22 cellular contexts compared by ENCODE assay signal in the genomic region with DNA sequence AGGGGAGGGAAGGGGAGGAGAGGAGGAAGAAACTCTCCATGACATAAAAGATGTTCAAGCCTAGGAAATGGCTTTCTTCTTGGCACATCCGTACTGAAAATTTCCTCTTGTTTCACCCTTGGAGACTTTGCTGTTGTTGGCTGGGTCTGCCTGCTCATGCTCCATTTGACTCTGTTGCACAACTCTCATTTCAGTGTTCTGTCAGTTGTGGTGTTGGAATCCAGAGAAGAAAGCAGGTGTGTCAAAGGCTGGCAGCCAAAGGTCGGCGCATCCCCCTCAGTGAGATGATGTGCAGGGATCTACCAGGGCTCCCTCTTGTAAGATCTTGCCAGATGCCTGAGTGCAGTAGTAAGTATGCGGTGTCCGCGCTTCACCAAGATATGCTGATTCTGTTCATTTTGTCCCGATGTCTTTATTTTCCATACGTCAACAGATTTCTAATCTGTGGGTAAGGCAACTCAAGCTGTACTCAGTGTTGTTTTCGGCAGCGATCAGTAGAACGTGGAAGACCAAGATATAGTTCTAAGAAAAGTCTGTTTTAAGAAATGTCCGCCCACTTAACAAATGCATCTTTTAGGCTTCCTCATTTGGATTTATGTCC.
DNase-seq lines count a peak whose midpoint lies in the region; ATAC-seq and TF ChIP-seq lines count a peak whose summit lies in the region.
"Had no signal": no experiment of that assay in that cellular context is flagged by ENCODE, and none has a peak within 500 bp of the region (broad histone marks: within the 10 kb centered on the region; RNA-seq: fewer than 3 reads in every experiment).

No MANE protein-coding gene starts in this region.

- peaks cover 26 to 28% of the 10 kb centered on the region in 2 experiments for H3K9me3 Mint-ChIP-seq in H9

- H4K5ac ChIP-seq in H9 (ENCODE audit: insufficient read length, low read depth, low read length), result no peak overlapping the region

- no peak overlapping the region for H2BK120ac ChIP-seq in H9 (ENCODE audit: low read depth, low read length, poor library complexity, severe bottlenecking)

- no peak overlapping the region for H3K23ac ChIP-seq in H9 (ENCODE audit: insufficient read length, low read depth, low read length)

- no peak overlapping the region for H3K18ac ChIP-seq in H9 (ENCODE audit: insufficient read length, low read depth, low read length)

- no peak for TF ChIP-seq EP300 in gastroesophageal sphincter (IDR thresholded peaks at IDR 0.05)

- no peaks in the 10 kb centered on the region for H3K27me3 ChIP-seq in gastroesophageal sphincter
- no peaks in the 10 kb centered on the region for H3K27me3 ChIP-seq in aorta (ENCODE audit: control insufficient read depth in 1 of 2, insufficient read depth in 2 of 2, low read length in 1 of 2)
- no peaks in the 10 kb centered on the region for H3K27me3 ChIP-seq in H9 (ENCODE audit: insufficient read depth, low read length)
- H3K27me3 ChIP-seq: MG63 had no signal

- no peak overlapping the region for H3K4me2 ChIP-seq in H9 (ENCODE audit: insufficient read depth, insufficient read length, low read length)

- H3K4me1 Mint-ChIP-seq in H9, result no peaks in the 10 kb centered on the region
- H3K4me1 Mint-ChIP-seq: CD14-positive monocyte had no signal

- no peaks in the 10 kb centered on the region for H3K23me2 ChIP-seq in H9 (ENCODE audit: insufficient read length, low read depth, low read length, poor library complexity, severe bottlenecking)

- no peaks in the 10 kb centered on the region for H3K4me1 ChIP-seq in gastroesophageal sphincter
- H3K4me1 ChIP-seq in aorta (ENCODE audit: control insufficient read depth in 1 of 2, insufficient read depth in 2 of 2, low read length in 2 of 2), result no peaks in the 10 kb centered on the region
- H3K4me1 ChIP-seq in H9 (ENCODE audit: insufficient read depth, low read length), result no peaks in the 10 kb centered on the region

- no peak overlapping the region for H3K27ac ChIP-seq in gastroesophageal sphincter
- H3K27ac ChIP-seq in aorta (ENCODE audit: low read depth in 1 of 2, low read length in 2 of 2), result no peak overlapping the region
- no peak overlapping the region for H3K27ac ChIP-seq in H9 (ENCODE audit: insufficient read length, low read depth, low read length)
- H3K27ac ChIP-seq: 22Rv1 had no signal

- no peak overlapping the region for H3K56ac ChIP-seq in H9 (ENCODE audit: insufficient read length, low read depth, low read length)

- DNase-seq in Right ventricle myocardium inferior (ENCODE audit: missing footprints) (no peak), cardiac septum (ENCODE audit: low spot score) (no peak), left kidney (ENCODE audit: low read depth, low spot score) (peak; percentile 40), aorta (no peak), NCI-H1048 (lab: John Stamatoyannopoulos, UW) (no peak), NCI-H82 (lab: John Stamatoyannopoulos, UW) (no peak), H9 (no peak)
- DNase-seq: DMS79 treated with DMSO at 0.1 percent for 48 hours, H7, IMR-90, Karpas-422, MG63, NCI-H1092, NCI-H1436 treated with DMSO at 0.1 percent for 48 hours, NCI-H2029, NCI-H2171, NCI-H446, NCI-H526 treated with DMSO at 0.1 percent for 48 hours had no signal

- H3K36me3 ChIP-seq in gastroesophageal sphincter (peaks cover 0 to 4% of the 10 kb centered on the region in 2 donors), aorta (ENCODE audit: control insufficient read depth in 1 of 2, insufficient read depth in 2 of 2, low read length in 1 of 2) (peaks cover 2% of the 10 kb centered on the region in 2 donors)
- H3K36me3 ChIP-seq: MG63 had no signal

- WGBS in gastroesophageal sphincter (ENCODE audit: low coverage in 1 of 2), 2 donors, result 86 to 89% methylated on average over 12 of the region's 12 CpGs
- WGBS in aorta, 2 donors, result 86 to 87% methylated on average over 12 of the region's 12 CpGs
- no CpG with 5 or more reads among the region's 12 CpGs for WGBS in H9 (ENCODE audit: extremely low coverage, insufficient read length, low lambda C conversion rate)

- no peak for TF ChIP-seq CTCF in gastroesophageal sphincter (IDR thresholded peaks at IDR 0.05)
- TF ChIP-seq CTCF in H9 (conservative IDR thresholded peaks at IDR 0.05), result no peak

- H2BK20ac ChIP-seq in H9 (ENCODE audit: low read depth, low read length, poor library complexity, severe bottlenecking), result no peak overlapping the region

- H4K91ac ChIP-seq in H9 (ENCODE audit: insufficient read length, low read depth, low read length), result no peak overlapping the region

- H3K27ac Mint-ChIP-seq in H9, result no peak overlapping the region
- H3K27ac Mint-ChIP-seq: CD14-positive monocyte had no signal

- no peak overlapping the region for H4K8ac ChIP-seq in H9 (replicated peaks; ENCODE audit: insufficient read length, low read depth, low read length)

- no peak overlapping the region for H2AK5ac ChIP-seq in H9 (ENCODE audit: insufficient read length, low read length)

- no peak overlapping the region for H3T11ph ChIP-seq in H9 (ENCODE audit: low read length)

- H3K9ac ChIP-seq in H9 (ENCODE audit: extremely low read depth, insufficient read length, low read length), result no peak overlapping the region

- intact Hi-C loops in Right ventricle myocardium inferior (cut with DNase I), result no loop called here
- intact Hi-C loops in cardiac septum (cut with DNase I), result no loop called here
- intact Hi-C loops in aorta (cut with DNase I), result no loop called here

- H3K4me3 ChIP-seq in gastroesophageal sphincter (no peak overlapping the region), aorta (ENCODE audit: low read length in 2 of 2) (no peak overlapping the region)
- H3K4me3 ChIP-seq: MG63 had no signal

- no peak overlapping the region for H3K4me3 Mint-ChIP-seq in H9
- H3K4me3 Mint-ChIP-seq: CD14-positive monocyte had no signal

- H3K27me3 Mint-ChIP-seq in H9 (ENCODE audit: low read depth), result peaks cover 4% of the 10 kb centered on the region

- H3K9me3 ChIP-seq in gastroesophageal sphincter, result peaks cover 0 to 27% (median 0%) of the 10 kb centered on the region in 3 donors
- no peaks in the 10 kb centered on the region for H3K9me3 ChIP-seq in aorta (ENCODE audit: control insufficient read depth, low read length)
- H3K9me3 ChIP-seq in H9 (ENCODE audit: control insufficient read depth, low read depth, low read length), result no peaks in the 10 kb centered on the region

- no peak overlapping the region for H2BK15ac ChIP-seq in H9 (ENCODE audit: low read depth, low read length)

- H3K14ac ChIP-seq in H9 (ENCODE audit: insufficient read depth, low read length), result no peak overlapping the region

- no peak overlapping the region for H2AFZ ChIP-seq in H9 (ENCODE audit: low read length)

- H3K4ac ChIP-seq in H9 (ENCODE audit: low read depth, low read length), result no peak overlapping the region

- H2BK12ac ChIP-seq in H9 (ENCODE audit: insufficient read length, low read depth, low read length), result no peak overlapping the region

- H3K36me3 Mint-ChIP-seq in H9 (ENCODE audit: insufficient read depth in 1 of 3, low read depth in 3 of 3), result no peaks in the 10 kb centered on the region; a peak in 3 of 7 replicates
- H3K36me3 Mint-ChIP-seq: CD14-positive monocyte had no signal

- no peaks in the 10 kb centered on the region for H3K79me2 ChIP-seq in H9 (ENCODE audit: insufficient read depth, low read length)

- ATAC-seq in Right ventricle myocardium inferior, result peak; percentile 96
- ATAC-seq in gastroesophageal sphincter, result peak; percentile 36
- peak; percentile 52 for ATAC-seq in aorta (ENCODE audit: low FRiP score)
- ATAC-seq: Panc1 had no signal

- H3K79me1 ChIP-seq in H9 (ENCODE audit: insufficient read depth, low read depth, low read length, poor library complexity, severe bottlenecking), result no peaks in the 10 kb centered on the region

- H4K20me1 ChIP-seq in H9 (ENCODE audit: control insufficient read depth, insufficient read depth, insufficient read length), result no peaks in the 10 kb centered on the region

- no peak overlapping the region for H2BK5ac ChIP-seq in H9 (ENCODE audit: insufficient read length, low read length)

- TF ChIP-seq POLR2A in gastroesophageal sphincter (IDR thresholded peaks at IDR 0.05), result no peak

Comparison
In these comparisons a context has a peak if more than half of its experiments do, and no peak if none do; other contexts are left out.
1. ATAC-seq: peak in every context shown above with its lines; median percentile 96 in Right ventricle myocardium inferior; 52 in aorta; 36 in gastroesophageal sphincter.